9 cellular contexts compared by ENCODE assay signal in genomic region chr1:28640766-28641165, GRCh38. TPM values are rescaled to one million over a fixed set of nuclear protein-coding genes. Genes with fewer than 3 reads are reported as not detected.
DNase-seq lines count a peak whose midpoint lies in the region; ATAC-seq, FAIRE-seq and TF ChIP-seq lines count a peak whose summit lies in the region.
"Had no signal": no experiment of that assay in that cellular context is flagged by ENCODE, and none has a peak within 500 bp of the region (broad histone marks: within the 10 kb centered on the region; RNA-seq: fewer than 3 reads in every experiment).

No MANE protein-coding gene starts in this region.

- no peaks in the 10 kb centered on the region for H3K27me3 ChIP-seq in tibial artery

- H3K4me3 Mint-ChIP-seq in T-helper 17 cell = no peak overlapping the region

- FAIRE-seq in GM18507 (lab: Jason Lieb, UNC) = peak; percentile 35

- ATAC-seq in T-helper 17 cell = peak; percentile 15
- no peak for ATAC-seq in HG03439 (IDR thresholded peaks at IDR 0.05; ENCODE audit: unreplicated experiment)
- no peak for ATAC-seq in GM21367 (IDR thresholded peaks at IDR 0.05; ENCODE audit: unreplicated experiment)
- no peak for ATAC-seq in HG03159 (IDR thresholded peaks at IDR 0.05; ENCODE audit: unreplicated experiment)

- H3K27me3 Mint-ChIP-seq in T-helper 17 cell = no peaks in the 10 kb centered on the region
- H3K27me3 Mint-ChIP-seq: memory B cell had no signal

- no peak overlapping the region for H3K4me3 ChIP-seq in tibial artery

- peaks cover 35% of the 10 kb centered on the region for H3K4me1 Mint-ChIP-seq in T-helper 17 cell

- peak overlapping the region; percentile 98 for H3K27ac Mint-ChIP-seq in T-helper 17 cell
- H3K27ac Mint-ChIP-seq: memory B cell had no signal

- H3K27ac ChIP-seq in tibial artery = no peak overlapping the region

- peak; percentile 43 to 45 for DNase-seq in AML-193 (lab: John Stamatoyannopoulos, UW)
- DNase-seq in GM18507 (ENCODE audit: extremely low spot score, insufficient read length, low read depth) = no peak
- DNase-seq in T-helper 17 cell = peak in 1 of 3 donors; percentile 11
- peak; percentile 52 for DNase-seq in dermis blood vessel endothelial cell
- DNase-seq in tibial artery = no peak

- TF ChIP-seq CTCF in tibial artery (IDR thresholded peaks at IDR 0.05) = no peak

- H3K9me3 ChIP-seq in T-helper 17 cell (ENCODE audit: control insufficient read depth, low read length, poor library complexity, severe bottlenecking) (no peaks in the 10 kb centered on the region), tibial artery (no peaks in the 10 kb centered on the region)

- H3K4me1 ChIP-seq in tibial artery = peaks cover 0 to 28% (median 19%) of the 10 kb centered on the region in 4 donors

- H3K36me3 Mint-ChIP-seq in T-helper 17 cell (ENCODE audit: low read depth) = no peaks in the 10 kb centered on the region
- H3K36me3 Mint-ChIP-seq: memory B cell had no signal

- intact Hi-C loops in tibial artery (cut with DNase I; ENCODE audit: low total_unique reads) = loop anchor here (10.0 kb wide), 1 partner anchor 234 kb away; no protein-coding TSS in a partner anchor

- H3K36me3 ChIP-seq in tibial artery = no peaks in the 10 kb centered on the region

RNA-seq across cellular contexts. Expression of gene TAF12, which starts 2.1 kb away (rescaled TPM):
- total RNA-seq in T-helper 17 cell (10 to 100 TPM; 14.2 to 15.8 TPM), dermis blood vessel endothelial cell (18.1 and 28.6 TPM in 2 replicates)

RNA-seq across cellular contexts. Expression of gene RNU11, which starts 7.6 kb away (rescaled TPM):
- total RNA-seq in T-helper 17 cell (not detected), dermis blood vessel endothelial cell (not detected in 2 replicates)

RNA-seq across cellular contexts. Expression of gene GMEB1, which starts 27.8 kb away (rescaled TPM):
- total RNA-seq in T-helper 17 cell (10 to 100 TPM; 11.8 to 13.1 TPM), dermis blood vessel endothelial cell (13.9 and 14.1 TPM in 2 replicates)

RNA-seq across cellular contexts. Expression of gene RAB42, which starts 48.7 kb away (rescaled TPM):
- total RNA-seq in T-helper 17 cell (not detected), dermis blood vessel endothelial cell (2.5 and 8.8 TPM in 2 replicates)

Comparison
In these comparisons a context has a peak if more than half of its experiments do, and no peak if none do; other contexts are left out.
1. DNase-seq: peak in AML-193 (2 of 2) and dermis blood vessel endothelial cell (single experiment); none in GM18507 (single experiment) and tibial artery (0 of 2).